Comparison of ENCODE assay signal across 12 cellular contexts in genomic region chr13:51425410-51426042, GRCh38. TPM values are rescaled to one million over a fixed set of nuclear protein-coding genes. Genes with fewer than 3 reads are reported as not detected.
DNase-seq lines count a peak whose midpoint lies in the region; ATAC-seq and TF ChIP-seq lines count a peak whose summit lies in the region.
"Had no signal": no experiment of that assay in that cellular context is flagged by ENCODE, and none has a peak within 500 bp of the region (broad histone marks: within the 10 kb centered on the region; RNA-seq: fewer than 3 reads in every experiment).

No MANE protein-coding gene starts in this region.

- H3K4me1 ChIP-seq in breast epithelium (peaks cover 0 to 7% of the 10 kb centered on the region in 2 donors), endocrine pancreas (ENCODE audit: control insufficient read depth, insufficient read depth, low read length) (peaks cover 61% of the 10 kb centered on the region), subcutaneous abdominal adipose tissue (ENCODE audit: control insufficient read depth in 5 of 5, insufficient read depth in 5 of 5, low read length in 5 of 5) (peaks cover 0 to 12% (median 10%) of the 10 kb centered on the region in 5 donors)

- H3K4me3 ChIP-seq in breast epithelium (no peak overlapping the region), endocrine pancreas (ENCODE audit: control insufficient read depth, insufficient read depth, low read length) (peak overlapping the region; percentile 10), subcutaneous abdominal adipose tissue (ENCODE audit: low read depth in 1 of 5, low read length in 5 of 5) (no peak overlapping the region)

- DNase-seq in MCF 10A (ENCODE audit: unreplicated experiment) = peak; percentile 34
- no peak for DNase-seq in breast epithelium (ENCODE audit: low spot score in 2 of 2)
- no peak for DNase-seq in left lobe of liver (ENCODE audit: low spot score)
- no peak for DNase-seq in T-cell
- DNase-seq in GDM1 (lab: John Stamatoyannopoulos, UW) = no peak
- DNase-seq: DND-41, endodermal cell, NCI-H2107 had no signal

- H3K36me3 ChIP-seq in breast epithelium (no peaks in the 10 kb centered on the region), endocrine pancreas (ENCODE audit: control insufficient read depth, insufficient read depth, low read length) (no peaks in the 10 kb centered on the region), subcutaneous abdominal adipose tissue (ENCODE audit: control insufficient read depth in 5 of 5, insufficient read depth in 5 of 5, low read length in 5 of 5) (peaks cover 9 to 19% (median 12%) of the 10 kb centered on the region in 5 donors)

- H3K9me3 ChIP-seq in breast epithelium (no peaks in the 10 kb centered on the region), endocrine pancreas (ENCODE audit: control insufficient read depth, low read length) (no peaks in the 10 kb centered on the region), subcutaneous abdominal adipose tissue (ENCODE audit: control insufficient read depth in 5 of 5, low read length in 5 of 5) (no peaks in the 10 kb centered on the region)

- H3K27me3 ChIP-seq in breast epithelium (no peaks in the 10 kb centered on the region), endocrine pancreas (ENCODE audit: control insufficient read depth, insufficient read depth, low read length) (no peaks in the 10 kb centered on the region), subcutaneous abdominal adipose tissue (ENCODE audit: control insufficient read depth in 5 of 5, insufficient read depth in 4 of 5, low read length in 5 of 5) (no peaks in the 10 kb centered on the region)

- H3K9ac ChIP-seq in endocrine pancreas (ENCODE audit: control insufficient read depth, insufficient read depth, low read length) = no peak overlapping the region
- no peak overlapping the region for H3K9ac ChIP-seq in subcutaneous abdominal adipose tissue (ENCODE audit: low read length in 5 of 5)

- TF ChIP-seq CTCF in MCF 10A (IDR thresholded peaks at IDR 0.05; ENCODE audit: unreplicated experiment) = no peak
- no peak for TF ChIP-seq CTCF in breast epithelium (IDR thresholded peaks at IDR 0.05)

- ATAC-seq in left lobe of liver (peak; percentile 82), T-cell (replicated peaks in 1 of 4) (no peak), GM21423 (IDR thresholded peaks at IDR 0.05; ENCODE audit: unreplicated experiment) (no peak)
- ATAC-seq: activated naive CD4-positive, alpha-beta T cell treated with anti-CD3 and anti-CD28 coated beads, Interleukin-2, amount 50 U/mL, for 72 hours had no signal

- peaks cover 71% of the 10 kb centered on the region for H3K36me3 Mint-ChIP-seq in MCF 10A (ENCODE audit: insufficient read depth, unreplicated experiment)
- H3K36me3 Mint-ChIP-seq in T-cell = peaks cover 35% of the 10 kb centered on the region

- POLR2A ChIA-PET in MCF 10A (lab: Yijun Ruan, JAX) = interaction anchor here (0.7 to 1.6 kb wide), 6 partner anchors 13 to 375 kb away, joined by 3 to 5 read pairs (median 3); no protein-coding TSS in a partner anchor
- POLR2A ChIA-PET in T-cell (lab: Charles Lee) = interaction anchor here in 1 of 2 donors (1.4 kb wide), 1 partner anchor 28 kb away, joined by 4 read pairs; the partner anchor contains the start of gene INTS6

- no peak overlapping the region for H3K27ac ChIP-seq in breast epithelium
- H3K27ac ChIP-seq in subcutaneous abdominal adipose tissue (ENCODE audit: low read depth, low read length) = peak overlapping the region; percentile 31

- no peaks in the 10 kb centered on the region for H3K27me3 Mint-ChIP-seq in MCF 10A (ENCODE audit: insufficient read depth, unreplicated experiment)
- no peaks in the 10 kb centered on the region for H3K27me3 Mint-ChIP-seq in T-cell

- TF ChIP-seq POLR2A in breast epithelium (IDR thresholded peaks at IDR 0.05) = no peak

- H3K4me1 Mint-ChIP-seq in MCF 10A (ENCODE audit: insufficient read depth, unreplicated experiment) (peaks cover 46% of the 10 kb centered on the region), T-cell (peaks cover 82 to 84% (median 83%) of the 10 kb centered on the region in 3 donors)

- no peak overlapping the region for H3K4me3 Mint-ChIP-seq in MCF 10A (ENCODE audit: unreplicated experiment)
- H3K4me3 Mint-ChIP-seq in T-cell = no peak overlapping the region
- H3K4me3 Mint-ChIP-seq: endodermal cell had no signal

- no TSS peak for BruUV-seq in MCF 10A (replicated peaks; lab: Mats Ljungman, UMichigan)

- H3K9me3 Mint-ChIP-seq in MCF 10A (ENCODE audit: unreplicated experiment) = no peaks in the 10 kb centered on the region
- H3K9me3 Mint-ChIP-seq in T-cell = no peaks in the 10 kb centered on the region
- H3K9me3 Mint-ChIP-seq: activated naive CD4-positive, alpha-beta T cell treated with anti-CD3 and anti-CD28 coated beads, Interleukin-2, amount 50 U/mL, for 72 hours; endodermal cell had no signal

- CTCF ChIA-PET in MCF 10A (lab: Yijun Ruan, JAX) (interaction anchor here (0.8 to 1.2 kb wide), 2 partner anchors 371 to 373 kb away, joined by 3 read pairs; no protein-coding TSS in a partner anchor), T-cell (lab: Charles Lee) (interaction anchor here in 1 of 2 donors (0.6 to 1.3 kb wide), 2 partner anchors 9 to 19 kb away, joined by 3 read pairs; no protein-coding TSS in a partner anchor)

- H3K27ac Mint-ChIP-seq in MCF 10A (ENCODE audit: low read depth, unreplicated experiment) (peak overlapping the region; percentile 42), T-cell (no peak overlapping the region)
- H3K27ac Mint-ChIP-seq: activated naive CD4-positive, alpha-beta T cell treated with anti-CD3 and anti-CD28 coated beads, Interleukin-2, amount 50 U/mL, for 72 hours; endodermal cell had no signal

- intact Hi-C loops in MCF 10A (cut with micrococcal nuclease) (no loop called here), breast epithelium (cut with DNase I; ENCODE audit: low total_unique reads) (no loop called here)

RNA-seq across cellular contexts. Expression of gene INTS6, which starts 27.3 kb away (rescaled TPM):
- total RNA-seq in MCF 10A (2022) (74.2 and 78.5 TPM in 2 replicates), breast epithelium (10 to 100 TPM; 31.2 to 76.7 (median 50.5) TPM), left lobe of liver (20.6 TPM), T-cell (10 to 100 TPM; 50.0 to 77.9 (median 58.7) TPM)
